Comparison of ENCODE assay signal across 20 cellular contexts in genomic region chr19:29378126-29378525, GRCh38.
"Had no signal": no experiment of that assay in that cellular context is flagged by ENCODE, and none has a peak within 500 bp of the region (broad histone marks: within the 10 kb centered on the region; RNA-seq: fewer than 3 reads in every experiment).

No MANE protein-coding gene starts in this region.

- H3K36me3 ChIP-seq: tibial nerve, vagina had no signal

- H3K4me1 ChIP-seq: tibial nerve, vagina had no signal

- DNase-seq: activated CD4-positive, alpha-beta T cell treated with anti-CD3 and anti-CD28 coated beads for 4 hours; activated CD8-positive, alpha-beta T cell treated with anti-CD3 and anti-CD28 coated beads, Interleukin-2, amount 10 ng/mL, durations not matched to agents 7 days and 5 days; activated naive CD4-positive, alpha-beta T cell; activated naive CD8-positive, alpha-beta T cell treated with anti-CD3 and anti-CD28 coated beads for 36 hours; amniotic stem cell; dermis blood vessel endothelial cell; foreskin melanocyte; glutamatergic neuron; hippocampal formation; left ventricle myocardium superior; stimulated activated CD4-positive, alpha-beta T cell treated with anti-CD3 and anti-CD28 coated beads, Interleukin-12 subunit alpha, Interleukin-12 subunit beta, amount 100 ng/mL, for 4 hours; stimulated activated CD4-positive, alpha-beta T cell treated with anti-CD3 and anti-CD28 coated beads, Interleukin-1b, Interleukin-23, amount 100 ng/mL, for 48 hours; stimulated activated naive CD8-positive, alpha-beta T cell treated with anti-CD3 and anti-CD28 coated beads, Interleukin-15, Interleukin-2, amounts not matched to agents 100 U/mL and 50 U/mL, for 24 hours; substantia nigra had no signal

- ATAC-seq: activated CD8-positive, alpha-beta T cell treated with anti-CD3 and anti-CD28 coated beads, Interleukin-2, amount 10 ng/mL, durations not matched to agents 7 days and 5 days; left ventricle myocardium superior; stimulated activated naive CD8-positive, alpha-beta T cell treated with anti-CD3 and anti-CD28 coated beads, Interleukin-15, Interleukin-2, amounts not matched to agents 100 U/mL and 50 U/mL, for 24 hours; WTC11 had no signal

- H3K27me3 ChIP-seq: tibial nerve, vagina had no signal

- FAIRE-seq: keratinocyte, TTC549 had no signal

- H3K27ac ChIP-seq: epithelial cell of prostate, tibial nerve, vagina had no signal

- H3K4me3 ChIP-seq: tibial nerve, vagina had no signal

- H3K9me3 ChIP-seq: tibial nerve, vagina had no signal
